Comparison of ENCODE assay signal across 2 cellular contexts in genomic region chr2:66437055-66437454, GRCh38.
TF ChIP-seq lines count a peak whose summit lies in the region.

No MANE protein-coding gene starts in this region.

TF ChIP-seq in IMR-90, 13 proteins besides CTCF, POLR2A, EP300 and RAD21:
- no peak for TF ChIP-seq NFE2L2 (IDR thresholded peaks at IDR 0.05; ENCODE audit: low read depth, low read length)
- TF ChIP-seq, protein P1, sequence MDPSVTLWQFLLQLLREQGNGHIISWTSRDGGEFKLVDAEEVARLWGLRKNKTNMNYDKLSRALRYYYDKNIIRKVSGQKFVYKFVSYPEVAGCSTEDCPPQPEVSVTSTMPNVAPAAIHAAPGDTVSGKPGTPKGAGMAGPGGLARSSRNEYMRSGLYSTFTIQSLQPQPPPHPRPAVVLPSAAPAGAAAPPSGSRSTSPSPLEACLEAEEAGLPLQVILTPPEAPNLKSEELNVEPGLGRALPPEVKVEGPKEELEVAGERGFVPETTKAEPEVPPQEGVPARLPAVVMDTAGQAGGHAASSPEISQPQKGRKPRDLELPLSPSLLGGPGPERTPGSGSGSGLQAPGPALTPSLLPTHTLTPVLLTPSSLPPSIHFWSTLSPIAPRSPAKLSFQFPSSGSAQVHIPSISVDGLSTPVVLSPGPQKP (IDR thresholded peaks at IDR 0.05; ENCODE audit: borderline replicate concordance, low read depth, low read length) = no peak
- no peak for TF ChIP-seq MAFK (IDR thresholded peaks at IDR 0.05; ENCODE audit: low read depth, low read length)
- no peak for TF ChIP-seq MAZ (IDR thresholded peaks at IDR 0.05; ENCODE audit: borderline replicate concordance, low read depth, low read length)
- TF ChIP-seq CEBPB (IDR thresholded peaks at IDR 0.05; ENCODE audit: low read depth, low read length) = peak; percentile 17; the same call in 1 of the 2 replicates
- TF ChIP-seq BHLHE40 (IDR thresholded peaks at IDR 0.05; ENCODE audit: low read depth, low read length) = peak; percentile 36; the same call in 1 of the 2 replicates

TF ChIP-seq in HepG2, 621 proteins besides CTCF, POLR2A, EP300 and RAD21:
- TF ChIP-seq HINFP (CRISPR knock-in tag; IDR thresholded peaks at IDR 0.05; ENCODE audit: low read depth) = no peak
- TF ChIP-seq CBX5 (CRISPR knock-in tag; IDR thresholded peaks at IDR 0.05; ENCODE audit: borderline replicate concordance) = no peak
- TF ChIP-seq TERF1 (CRISPR knock-in tag; IDR thresholded peaks at IDR 0.05) = no peak
- TF ChIP-seq MAZ (IDR thresholded peaks at IDR 0.05; ENCODE audit: borderline replicate concordance, low read depth, low read length) = no peak
- no peak for TF ChIP-seq MAZ (CRISPR knock-in tag; IDR thresholded peaks at IDR 0.05; ENCODE audit: low read depth)
- no peak for TF ChIP-seq HMGA1 (CRISPR knock-in tag; conservative IDR thresholded peaks at IDR 0.05)
- TF ChIP-seq, protein P2, sequence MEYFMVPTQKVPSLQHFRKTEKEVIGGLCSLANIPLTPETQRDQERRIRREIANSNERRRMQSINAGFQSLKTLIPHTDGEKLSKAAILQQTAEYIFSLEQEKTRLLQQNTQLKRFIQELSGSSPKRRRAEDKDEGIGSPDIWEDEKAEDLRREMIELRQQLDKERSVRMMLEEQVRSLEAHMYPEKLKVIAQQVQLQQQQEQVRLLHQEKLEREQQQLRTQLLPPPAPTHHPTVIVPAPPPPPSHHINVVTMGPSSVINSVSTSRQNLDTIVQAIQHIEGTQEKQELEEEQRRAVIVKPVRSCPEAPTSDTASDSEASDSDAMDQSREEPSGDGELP (IDR thresholded peaks at IDR 0.05; ENCODE audit: borderline replicate concordance, low read depth) = no peak
- TF ChIP-seq, protein P3, sequence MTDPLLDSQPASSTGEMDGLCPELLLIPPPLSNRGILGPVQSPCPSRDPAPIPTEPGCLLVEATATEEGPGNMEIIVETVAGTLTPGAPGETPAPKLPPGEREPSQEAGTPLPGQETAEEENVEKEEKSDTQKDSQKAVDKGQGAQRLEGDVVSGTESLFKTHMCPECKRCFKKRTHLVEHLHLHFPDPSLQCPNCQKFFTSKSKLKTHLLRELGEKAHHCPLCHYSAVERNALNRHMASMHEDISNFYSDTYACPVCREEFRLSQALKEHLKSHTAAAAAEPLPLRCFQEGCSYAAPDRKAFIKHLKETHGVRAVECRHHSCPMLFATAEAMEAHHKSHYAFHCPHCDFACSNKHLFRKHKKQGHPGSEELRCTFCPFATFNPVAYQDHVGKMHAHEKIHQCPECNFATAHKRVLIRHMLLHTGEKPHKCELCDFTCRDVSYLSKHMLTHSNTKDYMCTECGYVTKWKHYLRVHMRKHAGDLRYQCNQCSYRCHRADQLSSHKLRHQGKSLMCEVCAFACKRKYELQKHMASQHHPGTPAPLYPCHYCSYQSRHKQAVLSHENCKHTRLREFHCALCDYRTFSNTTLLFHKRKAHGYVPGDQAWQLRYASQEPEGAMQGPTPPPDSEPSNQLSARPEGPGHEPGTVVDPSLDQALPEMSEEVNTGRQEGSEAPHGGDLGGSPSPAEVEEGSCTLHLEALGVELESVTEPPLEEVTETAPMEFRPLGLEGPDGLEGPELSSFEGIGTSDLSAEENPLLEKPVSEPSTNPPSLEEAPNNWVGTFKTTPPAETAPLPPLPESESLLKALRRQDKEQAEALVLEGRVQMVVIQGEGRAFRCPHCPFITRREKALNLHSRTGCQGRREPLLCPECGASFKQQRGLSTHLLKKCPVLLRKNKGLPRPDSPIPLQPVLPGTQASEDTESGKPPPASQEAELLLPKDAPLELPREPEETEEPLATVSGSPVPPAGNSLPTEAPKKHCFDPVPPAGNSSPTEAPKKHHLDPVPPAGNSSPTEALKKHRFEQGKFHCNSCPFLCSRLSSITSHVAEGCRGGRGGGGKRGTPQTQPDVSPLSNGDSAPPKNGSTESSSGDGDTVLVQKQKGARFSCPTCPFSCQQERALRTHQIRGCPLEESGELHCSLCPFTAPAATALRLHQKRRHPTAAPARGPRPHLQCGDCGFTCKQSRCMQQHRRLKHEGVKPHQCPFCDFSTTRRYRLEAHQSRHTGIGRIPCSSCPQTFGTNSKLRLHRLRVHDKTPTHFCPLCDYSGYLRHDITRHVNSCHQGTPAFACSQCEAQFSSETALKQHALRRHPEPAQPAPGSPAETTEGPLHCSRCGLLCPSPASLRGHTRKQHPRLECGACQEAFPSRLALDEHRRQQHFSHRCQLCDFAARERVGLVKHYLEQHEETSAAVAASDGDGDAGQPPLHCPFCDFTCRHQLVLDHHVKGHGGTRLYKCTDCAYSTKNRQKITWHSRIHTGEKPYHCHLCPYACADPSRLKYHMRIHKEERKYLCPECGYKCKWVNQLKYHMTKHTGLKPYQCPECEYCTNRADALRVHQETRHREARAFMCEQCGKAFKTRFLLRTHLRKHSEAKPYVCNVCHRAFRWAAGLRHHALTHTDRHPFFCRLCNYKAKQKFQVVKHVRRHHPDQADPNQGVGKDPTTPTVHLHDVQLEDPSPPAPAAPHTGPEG (CRISPR knock-in tag; IDR thresholded peaks at IDR 0.05) = no peak
- TF ChIP-seq, protein P4, sequence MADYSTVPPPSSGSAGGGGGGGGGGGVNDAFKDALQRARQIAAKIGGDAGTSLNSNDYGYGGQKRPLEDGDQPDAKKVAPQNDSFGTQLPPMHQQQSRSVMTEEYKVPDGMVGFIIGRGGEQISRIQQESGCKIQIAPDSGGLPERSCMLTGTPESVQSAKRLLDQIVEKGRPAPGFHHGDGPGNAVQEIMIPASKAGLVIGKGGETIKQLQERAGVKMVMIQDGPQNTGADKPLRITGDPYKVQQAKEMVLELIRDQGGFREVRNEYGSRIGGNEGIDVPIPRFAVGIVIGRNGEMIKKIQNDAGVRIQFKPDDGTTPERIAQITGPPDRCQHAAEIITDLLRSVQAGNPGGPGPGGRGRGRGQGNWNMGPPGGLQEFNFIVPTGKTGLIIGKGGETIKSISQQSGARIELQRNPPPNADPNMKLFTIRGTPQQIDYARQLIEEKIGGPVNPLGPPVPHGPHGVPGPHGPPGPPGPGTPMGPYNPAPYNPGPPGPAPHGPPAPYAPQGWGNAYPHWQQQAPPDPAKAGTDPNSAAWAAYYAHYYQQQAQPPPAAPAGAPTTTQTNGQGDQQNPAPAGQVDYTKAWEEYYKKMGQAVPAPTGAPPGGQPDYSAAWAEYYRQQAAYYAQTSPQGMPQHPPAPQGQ (CRISPR knock-in tag; IDR thresholded peaks at IDR 0.05; ENCODE audit: borderline replicate concordance) = no peak
- TF ChIP-seq ZNF343 (CRISPR knock-in tag; IDR thresholded peaks at IDR 0.05) = no peak
- TF ChIP-seq KMT2B (CRISPR knock-in tag; IDR thresholded peaks at IDR 0.05) = no peak
- no peak for TF ChIP-seq THRA (CRISPR knock-in tag; IDR thresholded peaks at IDR 0.05; ENCODE audit: borderline replicate concordance)
- no peak for TF ChIP-seq TOE1 (CRISPR knock-in tag; IDR thresholded peaks at IDR 0.05)
